ENCODE assay signal across 1 cellular context in the genomic region with DNA sequence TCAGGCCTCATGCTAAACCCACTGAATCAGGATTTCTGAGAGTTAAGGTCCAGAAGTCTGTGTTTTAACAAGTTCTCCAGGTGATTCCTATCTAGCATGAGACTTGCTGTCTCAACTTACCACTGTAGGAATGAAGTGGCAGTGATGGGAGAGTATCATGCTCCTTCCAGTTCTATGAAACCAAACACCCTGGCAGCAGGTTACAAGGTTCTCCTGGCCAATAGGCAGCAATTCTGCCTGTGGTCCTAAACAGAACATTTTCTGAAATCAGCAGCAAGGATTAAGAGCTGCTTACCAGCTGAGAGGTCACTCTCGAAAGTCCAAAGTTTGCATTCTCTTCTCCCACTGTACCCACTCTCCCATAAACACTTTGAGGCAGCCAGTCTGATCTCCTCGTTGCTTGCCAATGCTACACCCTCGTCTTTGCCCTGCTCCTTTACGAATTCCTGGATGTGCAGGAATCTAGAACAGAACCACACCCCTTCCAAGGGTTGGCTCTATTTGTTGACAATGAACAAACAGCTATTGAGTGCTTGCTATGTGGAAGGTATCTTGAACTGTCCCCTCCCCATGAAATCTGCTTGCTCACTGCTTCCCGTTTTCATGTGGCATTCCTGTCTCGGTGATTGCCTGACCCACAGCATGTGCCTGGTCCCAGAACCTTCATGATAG.
TF ChIP-seq lines count a peak whose summit lies in the region.

No MANE protein-coding gene starts in this region.

TF ChIP-seq in HEK293, 187 proteins besides CTCF, POLR2A, EP300 and RAD21 (continued from another document):
- TF ChIP-seq ZNF121 (tag by site-specific recombination; IDR thresholded peaks at IDR 0.05) (no peak), ZNF600 (tag by site-specific recombination; IDR thresholded peaks at IDR 0.05) (0 out of 2 replicates have a peak, but pooled peaks have one; percentile 27)
TF ChIP-seq in HEK293: peak in this region for 2.
